ENCODE assay signal across 11 cellular contexts in genomic region chr16:27325736-27326135, GRCh38. TPM values are rescaled to one million over a fixed set of nuclear protein-coding genes. Genes with fewer than 3 reads are reported as not detected.
DNase-seq lines count a peak whose midpoint lies in the region; ATAC-seq, FAIRE-seq and TF ChIP-seq lines count a peak whose summit lies in the region.
"Had no signal": no experiment of that assay in that cellular context is flagged by ENCODE, and none has a peak within 500 bp of the region (broad histone marks: within the 10 kb centered on the region; RNA-seq: fewer than 3 reads in every experiment).

No MANE protein-coding gene starts in this region.

- peaks cover 91% of the 10 kb centered on the region for H3K79me2 ChIP-seq in keratinocyte (ENCODE audit: control insufficient read depth, insufficient read depth, low read length)

- no peak for ATAC-seq in GM21360 (IDR thresholded peaks at IDR 0.05; ENCODE audit: unreplicated experiment)

- H3K36me3 Mint-ChIP-seq in T-helper 2 cell treated with Interferon-gamma antibody and Interleukin-4, amounts not matched to agents 5 μg/mL and 100 μg/mL, for 36 hours (ENCODE audit: low read depth) = peaks cover 90% of the 10 kb centered on the region
- H3K36me3 Mint-ChIP-seq in activated naive CD8-positive, alpha-beta T cell = peaks cover 23% of the 10 kb centered on the region

- H3K4me1 ChIP-seq in keratinocyte (ENCODE audit: control insufficient read depth, extremely low read depth, insufficient read depth, low read length) (peaks cover 56% of the 10 kb centered on the region), subcutaneous abdominal adipose tissue (ENCODE audit: control insufficient read depth in 5 of 5, insufficient read depth in 5 of 5, low read length in 5 of 5) (peaks cover 11 to 49% (median 28%) of the 10 kb centered on the region in 5 donors)

- no peak for TF ChIP-seq CTCF in keratinocyte (optimal IDR thresholded peaks at IDR 0.05 in 1 of 3, IDR thresholded peaks at IDR 0.05 in 1 of 3, conservative IDR thresholded peaks at IDR 0.05 in 1 of 3; ENCODE audit: extremely low read depth in 1 of 3, insufficient read depth in 2 of 3, low read length in 3 of 3)

- no peak overlapping the region for H2AFZ ChIP-seq in keratinocyte (ENCODE audit: control insufficient read depth, low read length)

- FAIRE-seq in keratinocyte (lab: Jason Lieb, UNC) = no peak

- H3K4me1 Mint-ChIP-seq in T-helper 2 cell treated with Interferon-gamma antibody and Interleukin-4, amounts not matched to agents 5 μg/mL and 100 μg/mL, for 36 hours (ENCODE audit: low read depth) = peaks cover 81% of the 10 kb centered on the region
- peaks cover 86% of the 10 kb centered on the region for H3K4me1 Mint-ChIP-seq in activated naive CD8-positive, alpha-beta T cell (ENCODE audit: low read depth)

- H3K4me3 ChIP-seq in keratinocyte (ENCODE audit: control insufficient read depth in 2 of 3, extremely low read depth in 1 of 3, insufficient read depth in 2 of 3, low read depth in 1 of 3, low read length in 3 of 3) (no peak overlapping the region), subcutaneous abdominal adipose tissue (ENCODE audit: low read depth in 1 of 5, low read length in 5 of 5) (no peak overlapping the region)

- H3K27ac Mint-ChIP-seq in T-helper 2 cell treated with Interferon-gamma antibody and Interleukin-4, amounts not matched to agents 5 μg/mL and 100 μg/mL, for 36 hours = peak overlapping the region; percentile 52
- peak overlapping the region; percentile 92 for H3K27ac Mint-ChIP-seq in activated naive CD8-positive, alpha-beta T cell
- H3K27ac Mint-ChIP-seq: progenitor cell of endocrine pancreas had no signal

- peaks cover 0 to 32% of the 10 kb centered on the region in 2 experiments for H3K36me3 ChIP-seq in keratinocyte (ENCODE audit: control insufficient read depth in 2 of 2, extremely low read depth in 1 of 2, insufficient read depth in 2 of 2, low read length in 2 of 2)
- peaks cover 0 to under 1% (median 0%) of the 10 kb centered on the region in 5 donors for H3K36me3 ChIP-seq in subcutaneous abdominal adipose tissue (ENCODE audit: control insufficient read depth in 5 of 5, insufficient read depth in 5 of 5, low read length in 5 of 5)

- no peak for DNase-seq in T-helper 2 cell treated with Interferon-gamma antibody and Interleukin-4, amounts not matched to agents 5 μg/mL and 100 μg/mL, for 36 hours (ENCODE audit: low spot score)
- DNase-seq in T-helper 2 cell (no peak), keratinocyte (ENCODE audit: low read depth, low spot score) (no peak), foreskin melanocyte (no peak), pons (ENCODE audit: low spot score) (no peak)
- DNase-seq: NCI-H2029 treated with DMSO at 0.1 percent for 48 hours, SK-N-SH had no signal

- H4K20me1 ChIP-seq in keratinocyte (ENCODE audit: control insufficient read depth, extremely low read depth, insufficient read depth, low read length) = no peaks in the 10 kb centered on the region

- dilution Hi-C loops in keratinocyte (cut with MboI; ENCODE audit: extremely low pct_ligation_motif_present, low sequenced_read_pairs) = no loop called here

- H3K4me3 Mint-ChIP-seq in T-helper 2 cell treated with Interferon-gamma antibody and Interleukin-4, amounts not matched to agents 5 μg/mL and 100 μg/mL, for 36 hours = peak overlapping the region; percentile 73
- peak overlapping the region; percentile 76 for H3K4me3 Mint-ChIP-seq in activated naive CD8-positive, alpha-beta T cell

- no peak overlapping the region for H3K4me2 ChIP-seq in keratinocyte (ENCODE audit: control insufficient read depth, extremely low read depth, insufficient read depth, low read depth, low read length)

- no peaks in the 10 kb centered on the region for H3K9me3 ChIP-seq in keratinocyte (ENCODE audit: control insufficient read depth, low read depth, low read length)
- H3K9me3 ChIP-seq in subcutaneous abdominal adipose tissue (ENCODE audit: control insufficient read depth in 5 of 5, low read length in 5 of 5) = no peaks in the 10 kb centered on the region
- H3K9me3 ChIP-seq: SK-N-SH had no signal

- H3K27ac ChIP-seq in keratinocyte (ENCODE audit: control insufficient read depth, insufficient read depth, low read length) (peak overlapping the region; percentile 94), subcutaneous abdominal adipose tissue (ENCODE audit: low read depth, low read length) (peak overlapping the region; percentile 88)

- H3K27me3 Mint-ChIP-seq in T-helper 2 cell treated with Interferon-gamma antibody and Interleukin-4, amounts not matched to agents 5 μg/mL and 100 μg/mL, for 36 hours (ENCODE audit: low read depth) = no peaks in the 10 kb centered on the region
- H3K27me3 Mint-ChIP-seq in activated naive CD8-positive, alpha-beta T cell = no peaks in the 10 kb centered on the region
- H3K27me3 Mint-ChIP-seq: progenitor cell of endocrine pancreas had no signal

- peaks cover 4% of the 10 kb centered on the region for H3K9me3 Mint-ChIP-seq in T-helper 2 cell treated with Interferon-gamma antibody and Interleukin-4, amounts not matched to agents 5 μg/mL and 100 μg/mL, for 36 hours
- H3K9me3 Mint-ChIP-seq in activated naive CD8-positive, alpha-beta T cell (ENCODE audit: low read depth) = no peaks in the 10 kb centered on the region

- peaks cover 3% of the 10 kb centered on the region for H3K9me1 ChIP-seq in keratinocyte (ENCODE audit: control insufficient read depth, extremely low read depth, insufficient read depth, low read length)

- H3K9ac ChIP-seq in keratinocyte (ENCODE audit: control insufficient read depth, extremely low read depth, insufficient read depth, low read length) (no peak overlapping the region), subcutaneous abdominal adipose tissue (ENCODE audit: low read length in 5 of 5) (no peak overlapping the region)
- H3K9ac ChIP-seq: SK-N-SH had no signal

- H3K27me3 ChIP-seq in keratinocyte (ENCODE audit: control insufficient read depth, extremely low read depth, insufficient read depth, low read length) = no peaks in the 10 kb centered on the region
- no peaks in the 10 kb centered on the region for H3K27me3 ChIP-seq in subcutaneous abdominal adipose tissue (ENCODE audit: control insufficient read depth in 5 of 5, insufficient read depth in 4 of 5, low read length in 5 of 5)

RNA-seq across cellular contexts. Expression of gene IL4R, which starts 12.0 kb away (rescaled TPM):
- polyA plus RNA-seq in keratinocyte = 60.5 to 79.1 TPM (median 77.8 TPM) in 3 replicates
- 27.2 TPM for polyA plus RNA-seq in keratinocyte (2011; ENCODE audit: low read depth)
- polyA plus RNA-seq in keratinocyte (2011; cell fraction: cytosol; rRNA removed) = 31.6 and 39.6 TPM in 2 replicates
- 153 and 169 TPM in 2 replicates for polyA plus RNA-seq in keratinocyte (2011; cell fraction: nucleus; rRNA removed)
- 48.6 and 66.4 TPM in 2 replicates for polyA plus RNA-seq in keratinocyte (2012; ENCODE audit: low replicate concordance)
- 90.9 to 242 TPM (median 99.7 TPM) in 3 replicates for polyA minus RNA-seq in keratinocyte
- polyA minus RNA-seq in keratinocyte (2011; cell fraction: cytosol; rRNA and poly(A)+ RNA removed) = 54.3 TPM
- polyA minus RNA-seq in keratinocyte (2011; cell fraction: nucleus; rRNA and poly(A)+ RNA removed) = 107 and 118 TPM in 2 replicates

RNA-seq across cellular contexts. Expression of gene NSMCE1, which starts 57.2 kb away (rescaled TPM):
- 54.7 to 59.8 TPM (median 55.9 TPM) in 3 replicates for polyA plus RNA-seq in keratinocyte
- 118 TPM for polyA plus RNA-seq in keratinocyte (2011; ENCODE audit: low read depth)
- 38.0 and 44.0 TPM in 2 replicates for polyA plus RNA-seq in keratinocyte (2011; cell fraction: cytosol; rRNA removed)
- polyA plus RNA-seq in keratinocyte (2011; cell fraction: nucleus; rRNA removed) = 22.4 and 22.7 TPM in 2 replicates
- polyA plus RNA-seq in keratinocyte (2012; ENCODE audit: low replicate concordance) = 80.7 and 111 TPM in 2 replicates
- 45.9 to 271 TPM (median 55.7 TPM) in 3 replicates for polyA minus RNA-seq in keratinocyte
- 30.9 TPM for polyA minus RNA-seq in keratinocyte (2011; cell fraction: cytosol; rRNA and poly(A)+ RNA removed)
- 15.0 and 16.2 TPM in 2 replicates for polyA minus RNA-seq in keratinocyte (2011; cell fraction: nucleus; rRNA and poly(A)+ RNA removed)
